Comparison of ENCODE assay signal across 26 cellular contexts in the genomic region with DNA sequence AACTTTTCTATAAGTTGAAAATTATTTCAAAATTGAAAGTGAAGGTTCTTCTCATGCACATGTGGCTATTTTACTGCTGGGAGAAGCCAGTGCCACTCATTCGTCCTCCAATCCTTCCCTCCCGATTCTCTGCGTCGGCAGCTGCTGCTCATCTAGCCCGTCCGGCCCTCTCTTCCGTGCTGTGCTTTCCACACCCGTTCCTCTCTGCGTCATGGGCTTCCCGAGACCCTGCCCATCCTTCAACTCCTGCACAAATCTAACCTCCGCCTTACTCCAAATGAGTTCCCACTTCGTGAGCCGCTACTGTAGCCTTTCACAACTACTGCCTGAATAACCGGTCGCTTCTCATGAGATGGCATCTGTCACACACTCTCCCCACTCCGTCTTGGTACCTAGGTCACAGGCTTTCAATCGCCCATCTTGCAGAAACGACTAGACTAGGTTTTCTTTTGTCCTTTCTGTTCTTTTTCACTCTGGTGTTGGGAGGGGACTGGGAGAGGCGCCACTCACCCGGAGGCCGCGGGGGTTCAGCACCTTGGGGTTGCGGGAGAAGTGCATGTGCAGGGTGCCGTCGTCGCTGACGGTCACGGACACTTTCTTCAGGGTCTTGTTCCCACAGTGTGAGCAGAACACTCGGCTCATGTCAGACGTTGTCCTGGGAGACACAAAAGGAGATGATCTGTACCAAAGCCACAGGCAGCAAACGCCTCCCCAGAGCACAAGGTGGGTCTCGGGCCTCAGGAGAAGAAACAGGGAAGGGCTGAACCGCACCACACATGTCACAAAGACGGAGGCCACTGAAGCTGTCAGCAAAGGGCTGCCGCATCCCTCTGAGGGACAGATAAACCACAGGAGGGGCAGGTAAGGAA. TPM values are rescaled to one million over a fixed set of nuclear protein-coding genes. Genes with fewer than 3 reads are reported as not detected.
DNase-seq lines count a peak whose midpoint lies in the region; FAIRE-seq and TF ChIP-seq lines count a peak whose summit lies in the region.
"Had no signal": no experiment of that assay in that cellular context is flagged by ENCODE, and none has a peak within 500 bp of the region (broad histone marks: within the 10 kb centered on the region; RNA-seq: fewer than 3 reads in every experiment).

No MANE protein-coding gene starts in this region.

- H3K36me3 Mint-ChIP-seq in activated CD4-positive, alpha-beta T cell treated with anti-CD3 and anti-CD28 coated beads, Interleukin-2, amount 10 ng/mL, durations not matched to agents 24 days and 14 days (ENCODE audit: low read depth), result peaks cover 76% of the 10 kb centered on the region
- H3K36me3 Mint-ChIP-seq in HFFc6 (ENCODE audit: low read depth), result peaks cover 59% of the 10 kb centered on the region
- peaks cover 80% of the 10 kb centered on the region for H3K36me3 Mint-ChIP-seq in nephron (ENCODE audit: low read depth)
- H3K36me3 Mint-ChIP-seq in activated CD4-positive, alpha-beta memory T cell treated with anti-CD3 and anti-CD28 coated beads for 36 hours, result peaks cover 73% of the 10 kb centered on the region

- TF ChIP-seq CTCF in HFFc6 (IDR thresholded peaks at IDR 0.05), result no peak
- TF ChIP-seq CTCF in nephron (IDR thresholded peaks at IDR 0.05; ENCODE audit: unreplicated experiment in 3 of 3), result no peak

- H3K9me3 Mint-ChIP-seq in activated CD4-positive, alpha-beta T cell treated with anti-CD3 and anti-CD28 coated beads, Interleukin-2, amount 10 ng/mL, durations not matched to agents 24 days and 14 days, result no peaks in the 10 kb centered on the region
- H3K9me3 Mint-ChIP-seq in HFFc6 (no peaks in the 10 kb centered on the region), nephron (no peaks in the 10 kb centered on the region)
- no peaks in the 10 kb centered on the region for H3K9me3 Mint-ChIP-seq in activated CD4-positive, alpha-beta memory T cell treated with anti-CD3 and anti-CD28 coated beads for 36 hours
- H3K9me3 Mint-ChIP-seq: activated naive CD8-positive, alpha-beta T cell treated with anti-CD3 and anti-CD28 coated beads, Interleukin-2, amount 10 ng/mL, durations not matched to agents 7 days and 5 days; activated T-helper 2 cell treated with anti-CD3 and anti-CD28 coated beads, Interferon-gamma antibody, Interleukin-2, Interleukin-4, amounts not matched to agents 10 μg/mL and 5 μg/mL and 100 μg/mL, durations not matched to agents 14 hours and 24 hours and 36 hours; effector memory CD8-positive, alpha-beta T cell; natural killer cell treated with Interleukin-12 subunit alpha and Interleukin-12 subunit beta and Interleukin-15 and Interleukin-18, amount 100 ng/mL, for 72 hours; stimulated activated memory B cell treated with anti-CD40 and anti-IgM and Interleukin-4, amounts not matched to agents 10 μg/mL and 1 μg/mL and 100 μg/mL, for 72 hours; T-cell had no signal

- intact Hi-C loops in activated CD4-positive, alpha-beta T cell treated with anti-CD3 and anti-CD28 coated beads, Interleukin-2, amount 10 ng/mL, durations not matched to agents 24 days and 14 days (cut with micrococcal nuclease), result no loop called here
- intact Hi-C loops in activated CD4-positive, alpha-beta memory T cell treated with anti-CD3 and anti-CD28 coated beads for 36 hours (cut with micrococcal nuclease), result no loop called here

- no peak for DNase-seq in activated CD4-positive, alpha-beta T cell treated with anti-CD3 and anti-CD28 coated beads, Interleukin-2, amount 10 ng/mL, durations not matched to agents 24 days and 14 days
- no peak for DNase-seq in activated CD4-positive, alpha-beta T cell treated with anti-CD3 and anti-CD28 coated beads for 1 hour
- no peak for DNase-seq in HFFc6
- DNase-seq in HTR-8/SVneo (ENCODE audit: insufficient read length, low spot score), result no peak
- no peak for DNase-seq in activated CD4-positive, alpha-beta memory T cell treated with anti-CD3 and anti-CD28 coated beads for 36 hours
- DNase-seq: 8988T; activated CD4-positive, alpha-beta T cell treated with anti-CD3 and anti-CD28 coated beads, Interleukin-2, amount 50 U/mL, for 4 hours; activated CD8-positive, alpha-beta memory T cell treated with anti-CD3 and anti-CD28 coated beads, Interleukin-2, amount 50 U/mL, for 4 hours; activated naive CD8-positive, alpha-beta T cell treated with anti-CD3 and anti-CD28 coated beads, Interleukin-2, amount 10 ng/mL, durations not matched to agents 7 days and 5 days; C1 segment of cervical spinal cord; Caco-2; effector memory CD8-positive, alpha-beta T cell; erythroblast; glutamatergic neuron; H7; Kasumi-1; NCI-H1417 treated with DMSO at 0.1 percent for 48 hours; NCI-H2081; NCI-H526; OCI-M1; T-cell; upper lobe of right lung had no signal

- no peaks in the 10 kb centered on the region for H3K27me3 Mint-ChIP-seq in activated CD4-positive, alpha-beta T cell treated with anti-CD3 and anti-CD28 coated beads, Interleukin-2, amount 10 ng/mL, durations not matched to agents 24 days and 14 days
- H3K27me3 Mint-ChIP-seq in HFFc6 (ENCODE audit: insufficient read depth) (peaks cover 4% of the 10 kb centered on the region), nephron (ENCODE audit: low read depth) (no peaks in the 10 kb centered on the region)
- H3K27me3 Mint-ChIP-seq in activated CD4-positive, alpha-beta memory T cell treated with anti-CD3 and anti-CD28 coated beads for 36 hours, result no peaks in the 10 kb centered on the region
- H3K27me3 Mint-ChIP-seq: activated naive CD8-positive, alpha-beta T cell treated with anti-CD3 and anti-CD28 coated beads, Interleukin-2, amount 10 ng/mL, durations not matched to agents 7 days and 5 days; effector memory CD8-positive, alpha-beta T cell; natural killer cell treated with Interleukin-12 subunit alpha and Interleukin-12 subunit beta and Interleukin-15 and Interleukin-18, amount 100 ng/mL, for 72 hours; stimulated activated memory B cell treated with anti-CD40 and anti-IgM and Interleukin-4, amounts not matched to agents 10 μg/mL and 1 μg/mL and 100 μg/mL, for 72 hours; T-cell had no signal

- CTCF ChIA-PET in activated CD4-positive, alpha-beta memory T cell treated with anti-CD3 and anti-CD28 coated beads for 36 hours (lab: Charles Lee), result interaction anchor here (1.9 kb wide), 1 partner anchor 10 kb away, joined by 10 read pairs; the partner anchor contains the start of gene NOB1

- H3K4me1 Mint-ChIP-seq in activated CD4-positive, alpha-beta T cell treated with anti-CD3 and anti-CD28 coated beads, Interleukin-2, amount 10 ng/mL, durations not matched to agents 24 days and 14 days, result peaks cover 8% of the 10 kb centered on the region
- peaks cover 18% of the 10 kb centered on the region for H3K4me1 Mint-ChIP-seq in HFFc6 (ENCODE audit: low read depth)
- H3K4me1 Mint-ChIP-seq in nephron, result no peaks in the 10 kb centered on the region
- no peaks in the 10 kb centered on the region for H3K4me1 Mint-ChIP-seq in activated CD4-positive, alpha-beta memory T cell treated with anti-CD3 and anti-CD28 coated beads for 36 hours (ENCODE audit: low read depth)
- H3K4me1 Mint-ChIP-seq: activated naive CD8-positive, alpha-beta T cell treated with anti-CD3 and anti-CD28 coated beads, Interleukin-2, amount 10 ng/mL, durations not matched to agents 7 days and 5 days; stimulated activated memory B cell treated with anti-CD40 and anti-IgM and Interleukin-4, amounts not matched to agents 10 μg/mL and 1 μg/mL and 100 μg/mL, for 72 hours had no signal

- POLR2A ChIA-PET in activated CD4-positive, alpha-beta memory T cell treated with anti-CD3 and anti-CD28 coated beads for 36 hours (lab: Charles Lee), result no interaction called here

- H3K27ac Mint-ChIP-seq in activated CD4-positive, alpha-beta T cell treated with anti-CD3 and anti-CD28 coated beads, Interleukin-2, amount 10 ng/mL, durations not matched to agents 24 days and 14 days, result peak overlapping the region; percentile 38
- H3K27ac Mint-ChIP-seq in HFFc6 (peak overlapping the region; percentile 9; the same call in 1 of the 2 replicates), nephron (peak overlapping the region in 2 of 3 experiments; percentile 11 to 32)
- H3K27ac Mint-ChIP-seq in activated CD4-positive, alpha-beta memory T cell treated with anti-CD3 and anti-CD28 coated beads for 36 hours, result no peak overlapping the region
- H3K27ac Mint-ChIP-seq: activated naive CD8-positive, alpha-beta T cell treated with anti-CD3 and anti-CD28 coated beads, Interleukin-2, amount 10 ng/mL, durations not matched to agents 7 days and 5 days; activated T-helper 2 cell treated with anti-CD3 and anti-CD28 coated beads, Interferon-gamma antibody, Interleukin-2, Interleukin-4, amounts not matched to agents 10 μg/mL and 5 μg/mL and 100 μg/mL, durations not matched to agents 14 hours and 24 hours and 36 hours; natural killer cell treated with Interleukin-12 subunit alpha and Interleukin-12 subunit beta and Interleukin-15 and Interleukin-18, amount 100 ng/mL, for 72 hours; stimulated activated memory B cell treated with anti-CD40 and anti-IgM and Interleukin-4, amounts not matched to agents 10 μg/mL and 1 μg/mL and 100 μg/mL, for 72 hours; T-cell had no signal

- no peak overlapping the region for H3K4me3 Mint-ChIP-seq in activated CD4-positive, alpha-beta T cell treated with anti-CD3 and anti-CD28 coated beads, Interleukin-2, amount 10 ng/mL, durations not matched to agents 24 days and 14 days
- no peak overlapping the region for H3K4me3 Mint-ChIP-seq in HFFc6
- H3K4me3 Mint-ChIP-seq in nephron, result no peak overlapping the region
- no peak overlapping the region for H3K4me3 Mint-ChIP-seq in activated CD4-positive, alpha-beta memory T cell treated with anti-CD3 and anti-CD28 coated beads for 36 hours
- H3K4me3 Mint-ChIP-seq: activated naive CD8-positive, alpha-beta T cell treated with anti-CD3 and anti-CD28 coated beads, Interleukin-2, amount 10 ng/mL, durations not matched to agents 7 days and 5 days; effector memory CD8-positive, alpha-beta T cell; natural killer cell treated with Interleukin-12 subunit alpha and Interleukin-12 subunit beta and Interleukin-15 and Interleukin-18, amount 100 ng/mL, for 72 hours; stimulated activated memory B cell treated with anti-CD40 and anti-IgM and Interleukin-4, amounts not matched to agents 10 μg/mL and 1 μg/mL and 100 μg/mL, for 72 hours; T-cell had no signal

- no peak for FAIRE-seq in HTR-8/SVneo (lab: Jason Lieb, UNC)

RNA-seq across cellular contexts. Expression of gene NOB1, which starts 10.1 kb away (rescaled TPM):
- total RNA-seq in activated CD4-positive, alpha-beta T cell treated with anti-CD3 and anti-CD28 coated beads, Interleukin-2, amount 10 ng/mL, durations not matched to agents 24 days and 14 days, result 127 and 129 TPM in 2 replicates
- 10 to 100 TPM; 52.3 to 59.3 (median 55.2) TPM for total RNA-seq in HFFc6 (2021; fragmentation: NEBNext Ultra II Directional; extraction: Animal tissue kit (Norgen Biotek cat#: 25700))
- 10 to 100 TPM; 92.4 to 95.2 TPM for total RNA-seq in activated CD4-positive, alpha-beta memory T cell treated with anti-CD3 and anti-CD28 coated beads for 36 hours

RNA-seq across cellular contexts. Expression of gene WWP2, which starts 17.5 kb away (rescaled TPM):
- 51.7 and 57.5 TPM in 2 replicates for total RNA-seq in activated CD4-positive, alpha-beta T cell treated with anti-CD3 and anti-CD28 coated beads, Interleukin-2, amount 10 ng/mL, durations not matched to agents 24 days and 14 days
- total RNA-seq in HFFc6 (2021; fragmentation: NEBNext Ultra II Directional; extraction: Animal tissue kit (Norgen Biotek cat#: 25700)), result 10 to 100 TPM; 24.6 to 33.9 (median 30.5) TPM
- 10 to 100 TPM; 35.8 to 39.5 TPM for total RNA-seq in activated CD4-positive, alpha-beta memory T cell treated with anti-CD3 and anti-CD28 coated beads for 36 hours

RNA-seq across cellular contexts. Expression of gene NQO1, which starts 18.2 kb away (rescaled TPM):
- total RNA-seq in activated CD4-positive, alpha-beta T cell treated with anti-CD3 and anti-CD28 coated beads, Interleukin-2, amount 10 ng/mL, durations not matched to agents 24 days and 14 days, result 9.2 and 9.8 TPM in 2 replicates
- 100 to 1,000 TPM; 248 to 801 (median 737) TPM for total RNA-seq in HFFc6 (2021; fragmentation: NEBNext Ultra II Directional; extraction: Animal tissue kit (Norgen Biotek cat#: 25700))
- 10 to 100 TPM; 14.9 to 18.2 TPM for total RNA-seq in activated CD4-positive, alpha-beta memory T cell treated with anti-CD3 and anti-CD28 coated beads for 36 hours

Comparison
In these comparisons a context has a peak if more than half of its experiments do, and no peak if none do; other contexts are left out.
1. RNA of gene NQO1, which starts 18.2 kb away (total RNA-seq): 248 to 801 TPM in HFFc6; 14.9 to 18.2 TPM in activated CD4-positive, alpha-beta memory T cell treated with anti-CD3 and anti-CD28 coated beads for 36 hours and 9.2 to 9.8 TPM in activated CD4-positive, alpha-beta T cell treated with anti-CD3 and anti-CD28 coated beads, Interleukin-2, amount 10 ng/mL, durations not matched to agents 24 days and 14 days; every median in the first group is over 10 times any median in the second.